ENCODE assay signal across 9 cellular contexts in genomic region chr11:130428271-130428670, GRCh38. TPM values are rescaled to one million over a fixed set of nuclear protein-coding genes. Genes with fewer than 3 reads are reported as not detected.
DNase-seq lines count a peak whose midpoint lies in the region; ATAC-seq and TF ChIP-seq lines count a peak whose summit lies in the region.
"Had no signal": no experiment of that assay in that cellular context is flagged by ENCODE, and none has a peak within 500 bp of the region (broad histone marks: within the 10 kb centered on the region; RNA-seq: fewer than 3 reads in every experiment).

A gene with protein sequence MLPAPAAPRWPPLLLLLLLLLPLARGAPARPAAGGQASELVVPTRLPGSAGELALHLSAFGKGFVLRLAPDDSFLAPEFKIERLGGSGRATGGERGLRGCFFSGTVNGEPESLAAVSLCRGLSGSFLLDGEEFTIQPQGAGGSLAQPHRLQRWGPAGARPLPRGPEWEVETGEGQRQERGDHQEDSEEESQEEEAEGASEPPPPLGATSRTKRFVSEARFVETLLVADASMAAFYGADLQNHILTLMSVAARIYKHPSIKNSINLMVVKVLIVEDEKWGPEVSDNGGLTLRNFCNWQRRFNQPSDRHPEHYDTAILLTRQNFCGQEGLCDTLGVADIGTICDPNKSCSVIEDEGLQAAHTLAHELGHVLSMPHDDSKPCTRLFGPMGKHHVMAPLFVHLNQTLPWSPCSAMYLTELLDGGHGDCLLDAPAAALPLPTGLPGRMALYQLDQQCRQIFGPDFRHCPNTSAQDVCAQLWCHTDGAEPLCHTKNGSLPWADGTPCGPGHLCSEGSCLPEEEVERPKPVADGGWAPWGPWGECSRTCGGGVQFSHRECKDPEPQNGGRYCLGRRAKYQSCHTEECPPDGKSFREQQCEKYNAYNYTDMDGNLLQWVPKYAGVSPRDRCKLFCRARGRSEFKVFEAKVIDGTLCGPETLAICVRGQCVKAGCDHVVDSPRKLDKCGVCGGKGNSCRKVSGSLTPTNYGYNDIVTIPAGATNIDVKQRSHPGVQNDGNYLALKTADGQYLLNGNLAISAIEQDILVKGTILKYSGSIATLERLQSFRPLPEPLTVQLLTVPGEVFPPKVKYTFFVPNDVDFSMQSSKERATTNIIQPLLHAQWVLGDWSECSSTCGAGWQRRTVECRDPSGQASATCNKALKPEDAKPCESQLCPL (minus strand): TSS chr11:130428609. CDS start chr11:130428286, 323 bp downstream.

- no peak for TF ChIP-seq CTCF in lower lobe of right lung (IDR thresholded peaks at IDR 0.05)
- no peak for TF ChIP-seq CTCF in transverse colon (IDR thresholded peaks at IDR 0.05)

- peaks cover 49% of the 10 kb centered on the region for H3K27me3 Mint-ChIP-seq in activated CD4-positive, alpha-beta T cell treated with anti-CD3 and anti-CD28 coated beads for 36 hours

- no peak for DNase-seq in activated CD4-positive, alpha-beta T cell treated with anti-CD3 and anti-CD28 coated beads for 36 hours
- no peak for DNase-seq in activated CD4-positive, alpha-beta T cell treated with anti-CD3 and anti-CD28 coated beads for 1 hour
- DNase-seq in astrocyte of the hippocampus (ENCODE audit: low read depth, low spot score), result peak; percentile 41
- no peak for DNase-seq in lower lobe of right lung
- no peak for DNase-seq in transverse colon
- DNase-seq in OCI-M1 (lab: John Stamatoyannopoulos, UW), result no peak
- DNase-seq in NCI-H1417 (lab: John Stamatoyannopoulos, UW), result no peak
- no peak for DNase-seq in DMS53 (lab: John Stamatoyannopoulos, UW)

- H3K9me3 ChIP-seq in lower lobe of right lung (no peaks in the 10 kb centered on the region), transverse colon (no peaks in the 10 kb centered on the region)

- POLR2A ChIA-PET in activated CD4-positive, alpha-beta T cell treated with anti-CD3 and anti-CD28 coated beads for 36 hours (lab: Charles Lee), result no interaction called here

- H3K27ac ChIP-seq in lower lobe of right lung (peak within 1 kb of the TSS; percentile 75), transverse colon (peak within 1 kb of the TSS in 3 of 4 donors; percentile 55 to 72 (median 61))

- H3K4me1 ChIP-seq in lower lobe of right lung, result peaks cover 8% of the 10 kb centered on the region
- peaks cover 0 to 16% (median 5%) of the 10 kb centered on the region in 4 donors for H3K4me1 ChIP-seq in transverse colon

- peak within 1 kb of the TSS; percentile 22 for H3K4me3 Mint-ChIP-seq in activated CD4-positive, alpha-beta T cell treated with anti-CD3 and anti-CD28 coated beads for 36 hours

- H3K36me3 Mint-ChIP-seq in activated CD4-positive, alpha-beta T cell treated with anti-CD3 and anti-CD28 coated beads for 36 hours (ENCODE audit: low read depth), result no peaks in the 10 kb centered on the region

- peaks cover 11% of the 10 kb centered on the region for H3K4me1 Mint-ChIP-seq in activated CD4-positive, alpha-beta T cell treated with anti-CD3 and anti-CD28 coated beads for 36 hours

- 2% methylated on average over 31 of the region's 52 CpGs; no CpG with 5 or more reads in 1 of the 2 donors for WGBS in transverse colon (ENCODE audit: low coverage in 1 of 2), 2 donors

- TF ChIP-seq EP300 in transverse colon (IDR thresholded peaks at IDR 0.05; ENCODE audit: low read depth), result no peak

- no peaks in the 10 kb centered on the region for H3K36me3 ChIP-seq in lower lobe of right lung
- H3K36me3 ChIP-seq in transverse colon, result no peaks in the 10 kb centered on the region

- H3K9me3 Mint-ChIP-seq in activated CD4-positive, alpha-beta T cell treated with anti-CD3 and anti-CD28 coated beads for 36 hours (ENCODE audit: low read depth), result no peaks in the 10 kb centered on the region

- in situ Hi-C loops in transverse colon (cut with MboI; ENCODE audit: low pct_ligation_motif_present in 1 of 4, low pct_unique_long_range_greater_than_20kb in 1 of 4, low sequenced_read_pairs in 3 of 4), result loop anchor here in 3 of 4 donors (5.0 to 25.0 kb wide), 3 partner anchors 213 to 434 kb away; no protein-coding TSS in a partner anchor

- no peak within 1 kb of the TSS for H3K27ac Mint-ChIP-seq in activated CD4-positive, alpha-beta T cell treated with anti-CD3 and anti-CD28 coated beads for 36 hours

- no peak for TF ChIP-seq POLR2A in transverse colon (IDR thresholded peaks at IDR 0.05)

- no peak for ATAC-seq in activated CD4-positive, alpha-beta T cell treated with anti-CD3 and anti-CD28 coated beads for 36 hours
- ATAC-seq in lower lobe of right lung, result peak; percentile 36 to 43

- H3K27me3 ChIP-seq in lower lobe of right lung (ENCODE audit: low read depth), result peaks cover 67% of the 10 kb centered on the region
- peaks cover 51% of the 10 kb centered on the region for H3K27me3 ChIP-seq in transverse colon

- intact Hi-C loops in activated CD4-positive, alpha-beta T cell treated with anti-CD3 and anti-CD28 coated beads for 36 hours (cut with DNase I, micrococcal nuclease), result no loop called here
- intact Hi-C loops in lower lobe of right lung (cut with DNase I), result no loop called here
- intact Hi-C loops in transverse colon (cut with DNase I; ENCODE audit: low total_unique reads), result loop anchor here (2.0 to 5.0 kb wide), 2 partner anchors 37 to 216 kb away; no protein-coding TSS in a partner anchor

- H3K4me3 ChIP-seq in lower lobe of right lung, result peak within 1 kb of the TSS; percentile 54
- H3K4me3 ChIP-seq in transverse colon, result peak within 1 kb of the TSS; percentile 31 to 57 (median 44)

- CTCF ChIA-PET in activated CD4-positive, alpha-beta T cell treated with anti-CD3 and anti-CD28 coated beads for 36 hours (lab: Charles Lee), result interaction anchor here (0.6 kb wide), 1 partner anchor 25 kb away, joined by 4 read pairs; no protein-coding TSS in a partner anchor

RNA-seq across cellular contexts. Expression of the gene that starts here (rescaled TPM):
- total RNA-seq in activated CD4-positive, alpha-beta T cell treated with anti-CD3 and anti-CD28 coated beads for 36 hours, result not detected
- total RNA-seq in lower lobe of right lung, result 23.0 TPM
- under 1 TPM in 3 of 4 donors, not detected in 1; 0.27 to 1.00 (median 0.95) TPM for total RNA-seq in transverse colon
- total RNA-seq: activated CD8-positive, alpha-beta memory T cell treated with anti-CD3 and anti-CD28 coated beads for 36 hours had no signal

Comparison
In these comparisons a context has a peak if more than half of its experiments do, and no peak if none do; other contexts are left out.
1. RNA of the gene that starts here (total RNA-seq): 23.0 TPM in lower lobe of right lung (single experiment); 0.27 to 1.00 TPM in transverse colon and not detected in activated CD4-positive, alpha-beta T cell treated with anti-CD3 and anti-CD28 coated beads for 36 hours; every median in the first group is over 10 times any median in the second.